Comparison of ENCODE assay signal across 2 cellular contexts in genomic region chr21:40752125-40752524, GRCh38.
TF ChIP-seq lines count a peak whose summit lies in the region.

No MANE protein-coding gene starts in this region.

TF ChIP-seq in GM23338, 12 proteins besides CTCF, POLR2A, EP300 and RAD21:
- TF ChIP-seq ZNF331 (CRISPR knock-in tag; IDR thresholded peaks at IDR 0.05; ENCODE audit: low read depth) (no peak), CREB1 (CRISPR knock-in tag; IDR thresholded peaks at IDR 0.05; ENCODE audit: low read depth) (no peak), REST (IDR thresholded peaks at IDR 0.05; ENCODE audit: unreplicated experiment) (no peak), STAT1 (IDR thresholded peaks at IDR 0.05; ENCODE audit: unreplicated experiment) (no peak), ZNF114 (CRISPR knock-in tag; IDR thresholded peaks at IDR 0.05) (no peak), EZH2phosphoT487 (IDR thresholded peaks at IDR 0.05; ENCODE audit: unreplicated experiment) (no peak), EZH2 (IDR thresholded peaks at IDR 0.05; ENCODE audit: low read depth, unreplicated experiment) (no peak), ZNF462 (CRISPR knock-in tag; IDR thresholded peaks at IDR 0.05) (no peak), NANOG (IDR thresholded peaks at IDR 0.05; ENCODE audit: borderline replicate concordance) (no peak), POLR2AphosphoS5 (IDR thresholded peaks at IDR 0.05; ENCODE audit: low read depth) (no peak), JUNB (IDR thresholded peaks at IDR 0.05; ENCODE audit: unreplicated experiment) (no peak)
- TF ChIP-seq, protein P1, sequence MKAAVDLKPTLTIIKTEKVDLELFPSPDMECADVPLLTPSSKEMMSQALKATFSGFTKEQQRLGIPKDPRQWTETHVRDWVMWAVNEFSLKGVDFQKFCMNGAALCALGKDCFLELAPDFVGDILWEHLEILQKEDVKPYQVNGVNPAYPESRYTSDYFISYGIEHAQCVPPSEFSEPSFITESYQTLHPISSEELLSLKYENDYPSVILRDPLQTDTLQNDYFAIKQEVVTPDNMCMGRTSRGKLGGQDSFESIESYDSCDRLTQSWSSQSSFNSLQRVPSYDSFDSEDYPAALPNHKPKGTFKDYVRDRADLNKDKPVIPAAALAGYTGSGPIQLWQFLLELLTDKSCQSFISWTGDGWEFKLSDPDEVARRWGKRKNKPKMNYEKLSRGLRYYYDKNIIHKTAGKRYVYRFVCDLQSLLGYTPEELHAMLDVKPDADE (IDR thresholded peaks at IDR 0.05) = no peak

TF ChIP-seq in H1, 55 proteins besides CTCF, POLR2A, EP300 and RAD21:
- TF ChIP-seq PHF8 (conservative IDR thresholded peaks at IDR 0.05; ENCODE audit: low read depth, low read length) = no peak
- TF ChIP-seq TEAD4 (IDR thresholded peaks at IDR 0.05; ENCODE audit: low read depth, low read length) = peak; percentile 79
- TF ChIP-seq BRCA1 (IDR thresholded peaks at IDR 0.05; ENCODE audit: low read depth, low read length) = no peak
- TF ChIP-seq TBP (IDR thresholded peaks at IDR 0.05; ENCODE audit: low read depth, low read length) = no peak
- no peak for TF ChIP-seq KDM1A (IDR thresholded peaks at IDR 0.05; ENCODE audit: borderline replicate concordance, low read length)
- TF ChIP-seq CTBP2 (IDR thresholded peaks at IDR 0.05; ENCODE audit: borderline replicate concordance, insufficient read depth, insufficient read length, low read length) = no peak
